Comparison of ENCODE assay signal across 20 cellular contexts in the genomic region with DNA sequence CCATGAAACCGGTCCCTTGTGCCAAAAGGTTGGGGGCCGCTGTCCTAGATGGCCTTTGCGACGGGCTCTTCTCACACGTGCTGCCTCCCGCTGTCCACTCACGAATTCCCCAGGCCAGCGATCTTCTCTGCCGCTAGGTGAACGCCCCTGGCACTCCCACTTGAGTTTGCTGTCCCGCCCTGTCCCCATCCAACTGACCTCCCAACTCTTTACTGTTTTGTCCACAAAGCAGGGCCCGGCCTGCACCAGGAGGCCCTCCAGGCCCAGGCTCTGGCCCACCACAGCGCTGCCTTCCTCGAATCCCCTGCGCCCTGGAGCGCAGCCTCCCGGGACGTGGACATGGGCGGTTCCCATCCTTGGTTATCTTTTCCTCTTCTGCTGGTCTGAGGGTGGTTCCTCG.
"Had no signal": no experiment of that assay in that cellular context is flagged by ENCODE, and none has a peak within 500 bp of the region (broad histone marks: within the 10 kb centered on the region; RNA-seq: fewer than 3 reads in every experiment).

No MANE protein-coding gene starts in this region.

- H3K9ac ChIP-seq: SK-N-SH had no signal

- H3K4me3 ChIP-seq: ascending aorta had no signal

- H3K9me3 ChIP-seq: ascending aorta, SK-N-SH had no signal

- H3K27ac ChIP-seq: VCaP had no signal

- DNase-seq: activated CD4-positive, alpha-beta T cell treated with anti-CD3 and anti-CD28 coated beads for 36 hours; activated CD8-positive, alpha-beta memory T cell treated with anti-CD3 and anti-CD28 coated beads, Interleukin-2, amount 50 U/mL, for 4 hours; activated CD8-positive, alpha-beta T cell treated with anti-CD3 and anti-CD28 coated beads for 36 hours; activated naive CD4-positive, alpha-beta T cell treated with anti-CD3 and anti-CD28 coated beads, Interleukin-2, amount 50 U/mL, for 16 hours; activated T-cell treated with anti-CD3 and anti-CD28 coated beads, Interleukin-2, amount 50 U/mL, for 72 hours; amniotic stem cell; Kasumi-1; NCI-H1092; NCI-H1930; NCI-H2107; NCI-H226; NCI-H510A; NCI-H526 treated with DMSO at 0.1 percent for 48 hours; NCI-H82; RPMI8226; SK-N-SH; T-helper 1 cell had no signal

- ATAC-seq: activated CD4-positive, alpha-beta T cell treated with anti-CD3 and anti-CD28 coated beads for 36 hours; activated CD8-positive, alpha-beta T cell treated with anti-CD3 and anti-CD28 coated beads for 36 hours; activated T-cell treated with anti-CD3 and anti-CD28 coated beads, Interleukin-2, amount 50 U/mL, for 72 hours; Right ventricle myocardium inferior had no signal

- H3K36me3 ChIP-seq: ascending aorta had no signal

- H3K27me3 ChIP-seq: ascending aorta had no signal

- H3K4me2 ChIP-seq: SK-N-SH had no signal
